21 cellular contexts compared by ENCODE assay signal in the genomic region with DNA sequence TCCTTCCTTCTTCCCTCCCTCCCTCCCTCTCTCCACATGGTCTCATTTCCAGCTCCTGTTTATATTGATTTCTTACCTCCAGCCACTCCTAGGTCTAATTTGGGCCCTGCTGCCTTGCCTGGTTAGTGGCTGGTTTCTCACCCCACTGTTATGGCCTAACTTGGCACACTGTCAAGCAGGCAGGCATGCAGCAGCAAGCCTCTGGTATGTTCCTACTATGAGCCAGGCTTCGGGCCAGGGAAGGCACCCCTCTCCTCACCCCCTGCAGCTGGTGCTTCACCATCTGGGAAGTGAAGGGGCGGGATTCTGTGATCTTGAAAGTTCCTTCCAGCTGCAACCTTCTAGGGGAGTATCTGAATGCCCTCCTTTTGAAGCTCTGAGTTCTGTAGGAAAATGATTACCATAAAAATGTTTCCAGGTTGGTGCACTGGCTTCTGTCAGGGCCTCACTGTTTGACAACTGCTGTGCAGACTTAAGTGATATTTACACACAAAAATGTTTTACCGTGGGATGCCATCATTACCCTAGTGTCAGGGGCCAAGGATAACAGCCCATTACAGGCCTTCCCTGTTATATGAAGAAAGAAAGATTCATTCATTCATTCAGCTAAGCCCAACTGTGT.
DNase-seq lines count a peak whose midpoint lies in the region; TF ChIP-seq lines count a peak whose summit lies in the region.
"Had no signal": no experiment of that assay in that cellular context is flagged by ENCODE, and none has a peak within 500 bp of the region (broad histone marks: within the 10 kb centered on the region; RNA-seq: fewer than 3 reads in every experiment).

No MANE protein-coding gene starts in this region.

- H3K4me3 ChIP-seq in choroid plexus epithelial cell (ENCODE audit: low read depth, low read length) (no peak overlapping the region), muscle layer of duodenum (ENCODE audit: low read depth in 1 of 2, low read length in 2 of 2) (no peak overlapping the region)
- no peak overlapping the region for H3K4me3 ChIP-seq in effector memory CD4-positive, alpha-beta T cell (ENCODE audit: insufficient read depth, low read depth, low read length, poor library complexity, severe bottlenecking)
- H3K4me3 ChIP-seq: lower lobe of right lung, right lobe of liver, SJSA1, thyroid gland had no signal

- H3K9me3 ChIP-seq in muscle layer of duodenum (ENCODE audit: control insufficient read depth in 1 of 2, low read length in 2 of 2), result no peaks in the 10 kb centered on the region
- no peaks in the 10 kb centered on the region for H3K9me3 ChIP-seq in effector memory CD4-positive, alpha-beta T cell (ENCODE audit: control insufficient read depth, low read length)
- H3K9me3 ChIP-seq: lower lobe of right lung, right lobe of liver, SJSA1, thyroid gland had no signal

- no peaks in the 10 kb centered on the region for H3K36me3 ChIP-seq in muscle layer of duodenum (ENCODE audit: control insufficient read depth in 1 of 2, insufficient read depth in 2 of 2, low read length in 2 of 2)
- no peaks in the 10 kb centered on the region for H3K36me3 ChIP-seq in effector memory CD4-positive, alpha-beta T cell (ENCODE audit: control insufficient read depth, insufficient read depth, low read length)
- H3K36me3 ChIP-seq: lower lobe of right lung, right lobe of liver, SJSA1, thyroid gland had no signal

- peak overlapping the region; percentile 51 for H3K27ac ChIP-seq in muscle layer of duodenum (ENCODE audit: low read length)
- no peak overlapping the region for H3K27ac ChIP-seq in effector memory CD4-positive, alpha-beta T cell (ENCODE audit: insufficient read depth, low read length, poor library complexity, severe bottlenecking)
- H3K27ac ChIP-seq: lower lobe of right lung, parathyroid adenoma, right lobe of liver, SJSA1, thyroid gland had no signal

- H3K27me3 ChIP-seq in muscle layer of duodenum (ENCODE audit: low read depth, low read length), result no peaks in the 10 kb centered on the region
- no peaks in the 10 kb centered on the region for H3K27me3 ChIP-seq in effector memory CD4-positive, alpha-beta T cell (replicated peaks; ENCODE audit: control insufficient read depth, insufficient read depth, low read length, poor library complexity, severe bottlenecking)
- H3K27me3 ChIP-seq: right lobe of liver, SJSA1, thyroid gland had no signal

- DNase-seq in DMS79 treated with DMSO at 0.1 percent for 48 hours (lab: John Stamatoyannopoulos, UW) (peak; percentile 56), NCI-H1105 treated with DMSO at 0.1 percent for 48 hours (lab: John Stamatoyannopoulos, UW) (peak; percentile 89), choroid plexus epithelial cell (ENCODE audit: low read depth) (peak; percentile 20), DMS153 (lab: John Stamatoyannopoulos, UW) (no peak), GM19238 (ENCODE audit: insufficient read length, low spot score) (no peak)
- no peak for DNase-seq in effector memory CD4-positive, alpha-beta T cell
- DNase-seq: activated CD4-positive, alpha-beta T cell treated with anti-CD3 and anti-CD28 coated beads, Interleukin-2, amount 50 U/mL, for 4 hours; activated CD4-positive, CD25-positive, alpha-beta regulatory T cell; activated CD8-positive, alpha-beta memory T cell treated with anti-CD3 and anti-CD28 coated beads, Interleukin-2, amount 50 U/mL, for 4 hours; activated naive CD8-positive, alpha-beta T cell treated with anti-CD3 and anti-CD28 coated beads, Interleukin-2, amount 10 ng/mL, durations not matched to agents 7 days and 5 days; islet precursor cell; lower lobe of right lung; NCI-H187 treated with DMSO at 0.1 percent for 48 hours; right lobe of liver; stimulated activated CD4-positive, alpha-beta T cell treated with anti-CD3 and anti-CD28 coated beads, Interleukin-15, amount 100 ng/mL, for 24 hours; stimulated activated naive CD8-positive, alpha-beta T cell treated with anti-CD3 and anti-CD28 coated beads, Interleukin-15, Interleukin-2, amounts not matched to agents 100 U/mL and 50 U/mL, for 24 hours; T-cell had no signal

- no peaks in the 10 kb centered on the region for H3K4me1 ChIP-seq in muscle layer of duodenum (ENCODE audit: control insufficient read depth in 1 of 2, insufficient read depth in 2 of 2, low read length in 2 of 2)
- H3K4me1 ChIP-seq in effector memory CD4-positive, alpha-beta T cell (ENCODE audit: control insufficient read depth, insufficient read depth, low read length, poor library complexity, severe bottlenecking), result no peaks in the 10 kb centered on the region
- H3K4me1 ChIP-seq: lower lobe of right lung, parathyroid adenoma, right lobe of liver, SJSA1, thyroid gland had no signal

- TF ChIP-seq CTCF in choroid plexus epithelial cell (conservative IDR thresholded peaks at IDR 0.05; ENCODE audit: low read depth, low read length), result no peak

Comparison
In these comparisons a context has a peak if more than half of its experiments do, and no peak if none do; other contexts are left out.
1. DNase-seq: peak in DMS79 treated with DMSO at 0.1 percent for 48 hours (single experiment), NCI-H1105 treated with DMSO at 0.1 percent for 48 hours (single experiment) and choroid plexus epithelial cell (single experiment); none in effector memory CD4-positive, alpha-beta T cell (0 of 3), DMS153 (single experiment) and GM19238 (single experiment).